In the genomic region with DNA sequence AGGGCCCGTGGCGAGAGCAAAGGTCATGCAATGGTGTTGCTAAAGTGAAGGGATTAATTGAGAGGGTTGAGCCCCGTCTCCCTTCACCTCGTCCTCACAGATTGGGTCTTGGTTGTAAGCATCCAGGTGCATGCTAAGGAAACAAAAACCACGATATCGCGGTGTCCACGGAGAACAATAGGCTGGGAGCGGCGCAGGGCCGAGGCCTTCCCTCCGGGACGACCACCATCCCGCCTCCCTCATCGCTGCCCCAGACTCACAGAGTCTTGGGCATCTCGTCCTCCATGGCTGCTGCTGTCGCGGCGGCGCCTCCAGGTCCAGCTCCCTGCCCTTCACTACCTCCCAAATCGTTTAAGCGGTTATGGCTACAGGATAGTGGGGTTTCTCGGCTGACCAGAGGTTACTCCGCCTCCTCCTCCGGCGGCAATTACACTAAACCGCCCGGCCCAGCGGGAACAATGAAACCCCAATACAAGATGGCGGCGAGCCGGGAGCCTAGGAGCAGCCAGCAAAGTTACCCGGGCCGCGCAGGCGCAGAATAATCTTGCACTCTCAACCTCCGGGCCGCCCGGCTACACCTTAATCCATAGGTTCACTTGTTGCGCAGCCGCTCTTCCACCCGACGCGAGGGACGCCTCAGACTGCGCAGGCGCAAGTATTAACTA, we compare ENCODE assay signal across 1 cellular context.
TF ChIP-seq lines count a peak whose summit lies in the region.

A gene with protein sequence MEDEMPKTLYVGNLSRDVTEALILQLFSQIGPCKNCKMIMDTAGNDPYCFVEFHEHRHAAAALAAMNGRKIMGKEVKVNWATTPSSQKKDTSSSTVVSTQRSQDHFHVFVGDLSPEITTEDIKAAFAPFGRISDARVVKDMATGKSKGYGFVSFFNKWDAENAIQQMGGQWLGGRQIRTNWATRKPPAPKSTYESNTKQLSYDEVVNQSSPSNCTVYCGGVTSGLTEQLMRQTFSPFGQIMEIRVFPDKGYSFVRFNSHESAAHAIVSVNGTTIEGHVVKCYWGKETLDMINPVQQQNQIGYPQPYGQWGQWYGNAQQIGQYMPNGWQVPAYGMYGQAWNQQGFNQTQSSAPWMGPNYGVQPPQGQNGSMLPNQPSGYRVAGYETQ (minus strand): TSS at position 484 of the 665 bp plus-strand sequence. CDS start 198 bp downstream, at position 286.

TF ChIP-seq in A549, 52 proteins besides CTCF, POLR2A, EP300 and RAD21 (continued from another document):
- TF ChIP-seq, protein P1, sequence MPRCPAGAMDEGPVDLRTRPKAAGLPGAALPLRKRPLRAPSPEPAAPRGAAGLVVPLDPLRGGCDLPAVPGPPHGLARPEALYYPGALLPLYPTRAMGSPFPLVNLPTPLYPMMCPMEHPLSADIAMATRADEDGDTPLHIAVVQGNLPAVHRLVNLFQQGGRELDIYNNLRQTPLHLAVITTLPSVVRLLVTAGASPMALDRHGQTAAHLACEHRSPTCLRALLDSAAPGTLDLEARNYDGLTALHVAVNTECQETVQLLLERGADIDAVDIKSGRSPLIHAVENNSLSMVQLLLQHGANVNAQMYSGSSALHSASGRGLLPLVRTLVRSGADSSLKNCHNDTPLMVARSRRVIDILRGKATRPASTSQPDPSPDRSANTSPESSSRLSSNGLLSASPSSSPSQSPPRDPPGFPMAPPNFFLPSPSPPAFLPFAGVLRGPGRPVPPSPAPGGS (IDR thresholded peaks at IDR 0.05), result peak; percentile 94; the same call in 2 of the 3 replicates
- TF ChIP-seq NFE2L2 (conservative IDR thresholded peaks at IDR 0.05; ENCODE audit: low read length) (no peak), ZSCAN20 (CRISPR knock-in tag; IDR thresholded peaks at IDR 0.05) (no peak), MAZ (IDR thresholded peaks at IDR 0.05; ENCODE audit: borderline replicate concordance, low read depth, low read length) (no peak)
